In the genomic region with DNA sequence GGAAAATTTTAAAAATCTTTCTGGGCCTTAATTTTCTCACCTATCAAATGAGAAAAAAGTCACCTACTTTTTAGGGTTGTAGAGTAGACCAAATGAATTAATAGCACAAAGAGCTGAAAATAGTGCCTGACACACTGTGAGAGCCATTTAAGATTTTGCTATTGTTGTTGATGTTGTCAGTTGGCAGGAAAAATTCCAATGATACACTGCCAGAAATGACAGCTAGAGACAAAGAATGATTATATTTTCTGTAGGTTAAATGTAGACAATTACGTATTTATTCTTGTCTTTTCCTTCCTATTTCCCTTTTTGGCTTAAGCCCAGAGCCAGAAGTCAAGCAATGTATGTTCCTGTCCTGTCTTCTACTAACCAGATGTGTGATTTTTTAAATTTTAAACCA, we compare ENCODE assay signal across 13 cellular contexts. TPM values are rescaled to one million over a fixed set of nuclear protein-coding genes. Genes with fewer than 3 reads are reported as not detected.
DNase-seq lines count a peak whose midpoint lies in the region; ATAC-seq and TF ChIP-seq lines count a peak whose summit lies in the region.
"Had no signal": no experiment of that assay in that cellular context is flagged by ENCODE, and none has a peak within 500 bp of the region (broad histone marks: within the 10 kb centered on the region; RNA-seq: fewer than 3 reads in every experiment).

No MANE protein-coding gene starts in this region.

- DNase-seq in H9: no peak
- DNase-seq in SKM-1 treated with dmso at 0.1 percent for 144 hours (lab: John Stamatoyannopoulos, UW; ENCODE audit: unreplicated experiment): no peak
- no peak for DNase-seq in NCI-H2107 treated with DMSO at 0.1 percent for 48 hours (lab: John Stamatoyannopoulos, UW; ENCODE audit: unreplicated experiment)
- DNase-seq: Caco-2; CD8-positive, alpha-beta memory T cell; DND-41; GF-D8 had no signal

- H3K4me3 ChIP-seq in neural cell (ENCODE audit: low read length): no peak overlapping the region

- H3K4me1 Mint-ChIP-seq in H9: peaks cover 51 to 52% of the 10 kb centered on the region in 2 experiments
- peaks cover 74% of the 10 kb centered on the region for H3K4me1 Mint-ChIP-seq in brain
- H3K4me1 Mint-ChIP-seq: CD8-positive, alpha-beta memory T cell had no signal

- peaks cover 2% of the 10 kb centered on the region; the same call in 1 of the 2 replicates for H3K4me1 ChIP-seq in H9 (ENCODE audit: insufficient read depth, low read length)
- H3K4me1 ChIP-seq: Caco-2 had no signal

- H3F3A ChIP-seq in neural cell (ENCODE audit: insufficient read depth, low read length, poor library complexity, severe bottlenecking): no peaks in the 10 kb centered on the region

- H3K27me3 ChIP-seq in H9 (ENCODE audit: insufficient read depth, low read length) (no peaks in the 10 kb centered on the region), neural cell (ENCODE audit: insufficient read depth, low read depth, low read length) (no peaks in the 10 kb centered on the region)

- peaks cover 10 to 16% (median 10%) of the 10 kb centered on the region in 3 experiments for H3K36me3 Mint-ChIP-seq in H9 (ENCODE audit: insufficient read depth in 1 of 3, low read depth in 3 of 3)
- peaks cover 24% of the 10 kb centered on the region for H3K36me3 Mint-ChIP-seq in brain
- H3K36me3 Mint-ChIP-seq: CD8-positive, alpha-beta memory T cell had no signal

- no peak overlapping the region for H2BK5ac ChIP-seq in H9 (ENCODE audit: insufficient read length, low read length)

- H2AK5ac ChIP-seq in H9 (ENCODE audit: insufficient read length, low read length): no peak overlapping the region

- H3K23ac ChIP-seq in H9 (ENCODE audit: insufficient read length, low read depth, low read length): no peak overlapping the region

- no peak overlapping the region for H3K14ac ChIP-seq in H9 (ENCODE audit: insufficient read depth, low read length)

- H2AFZ ChIP-seq in H9 (ENCODE audit: low read length) (no peak overlapping the region), neural cell (ENCODE audit: low read depth, low read length) (no peak overlapping the region)

- H3K4me3 Mint-ChIP-seq in H9 (no peak overlapping the region), brain (peak overlapping the region in 2 of 5 experiments; percentile 10 to 38)
- H3K4me3 Mint-ChIP-seq: CD8-positive, alpha-beta memory T cell had no signal

- no peak for ATAC-seq in HG03097 (IDR thresholded peaks at IDR 0.05; ENCODE audit: low FRiP score, unreplicated experiment)

- no peaks in the 10 kb centered on the region for H4K20me1 ChIP-seq in H9 (ENCODE audit: control insufficient read depth, insufficient read depth, insufficient read length)
- H4K20me1 ChIP-seq in neural cell (ENCODE audit: insufficient read depth): no peaks in the 10 kb centered on the region

- H3K23me2 ChIP-seq in H9 (ENCODE audit: insufficient read length, low read depth, low read length, poor library complexity, severe bottlenecking): no peaks in the 10 kb centered on the region

- no peak overlapping the region for H2BK120ac ChIP-seq in H9 (ENCODE audit: low read depth, low read length, poor library complexity, severe bottlenecking)

- H4K8ac ChIP-seq in H9 (replicated peaks; ENCODE audit: insufficient read length, low read depth, low read length): no peak overlapping the region

- peak overlapping the region in 2 of 3 experiments; percentile 24 to 55; a peak in 3 of 7 replicates for H3K27ac Mint-ChIP-seq in H9
- peak overlapping the region in 4 of 5 experiments; percentile 33 to 91 (median 65) for H3K27ac Mint-ChIP-seq in brain
- H3K27ac Mint-ChIP-seq: CD8-positive, alpha-beta memory T cell had no signal

- H3K27ac ChIP-seq in H9 (ENCODE audit: insufficient read length, low read depth, low read length) (no peak overlapping the region), neural cell (ENCODE audit: low read length) (no peak overlapping the region)

- no peak overlapping the region for H3T11ph ChIP-seq in H9 (ENCODE audit: low read length)

- no peak overlapping the region for H4K5ac ChIP-seq in H9 (ENCODE audit: insufficient read length, low read depth, low read length)

- H3K9me3 Mint-ChIP-seq in H9 (peaks cover 13 to 15% of the 10 kb centered on the region in 2 experiments), brain (peaks cover 2 to 16% (median 9%) of the 10 kb centered on the region in 5 experiments)

- no peak overlapping the region for H3K18ac ChIP-seq in H9 (ENCODE audit: insufficient read length, low read depth, low read length)

- H3K4me2 ChIP-seq in H9 (ENCODE audit: insufficient read depth, insufficient read length, low read length) (no peak overlapping the region), neural cell (ENCODE audit: low read length) (no peak overlapping the region)

- TF ChIP-seq RAD21 in neural cell (conservative IDR thresholded peaks at IDR 0.05): no peak

- TF ChIP-seq EP300 in neural cell (conservative IDR thresholded peaks at IDR 0.05; ENCODE audit: poor library complexity, severe bottlenecking): peak; percentile 88

- H3K4ac ChIP-seq in H9 (ENCODE audit: low read depth, low read length): no peak overlapping the region

- no peak overlapping the region for H2BK12ac ChIP-seq in H9 (ENCODE audit: insufficient read length, low read depth, low read length)

- no peaks in the 10 kb centered on the region for H3K79me1 ChIP-seq in H9 (ENCODE audit: insufficient read depth, low read depth, low read length, poor library complexity, severe bottlenecking)

- H3K9me2 ChIP-seq in neural cell (ENCODE audit: insufficient read depth, low read length): no peaks in the 10 kb centered on the region

- H2BK15ac ChIP-seq in H9 (ENCODE audit: low read depth, low read length): no peak overlapping the region

- no peaks in the 10 kb centered on the region for H3K36me3 ChIP-seq in neural cell (ENCODE audit: insufficient read depth, low read length)

- no peak overlapping the region for H4K91ac ChIP-seq in H9 (ENCODE audit: insufficient read length, low read depth, low read length)

- TF ChIP-seq CTCF in H9 (conservative IDR thresholded peaks at IDR 0.05) (no peak), brain (conservative IDR thresholded peaks at IDR 0.05) (no peak), neural cell (IDR thresholded peaks at IDR 0.05; ENCODE audit: poor library complexity, severe bottlenecking) (no peak)

- no CpG with 5 or more reads among the region's 1 CpG for WGBS in H9 (ENCODE audit: extremely low coverage, insufficient read length, low lambda C conversion rate)

- H3K27me3 Mint-ChIP-seq in H9 (ENCODE audit: low read depth) (no peaks in the 10 kb centered on the region), brain (no peaks in the 10 kb centered on the region)
- H3K27me3 Mint-ChIP-seq: CD8-positive, alpha-beta memory T cell had no signal

- no peak overlapping the region for H3K56ac ChIP-seq in H9 (ENCODE audit: insufficient read length, low read depth, low read length)

- H3K79me2 ChIP-seq in H9 (ENCODE audit: insufficient read depth, low read length): no peaks in the 10 kb centered on the region; the same call in 1 of the 2 replicates
- H3K79me2 ChIP-seq in neural cell (replicated peaks; ENCODE audit: insufficient read depth, low read length): no peaks in the 10 kb centered on the region

- no peaks in the 10 kb centered on the region for H3K9me3 ChIP-seq in H9 (ENCODE audit: control insufficient read depth, low read depth, low read length)
- no peaks in the 10 kb centered on the region for H3K9me3 ChIP-seq in neural cell (ENCODE audit: low read length)

- H3K9ac ChIP-seq in H9 (ENCODE audit: extremely low read depth, insufficient read length, low read length) (no peak overlapping the region), neural cell (ENCODE audit: low read length) (no peak overlapping the region)

- no peak overlapping the region for H2BK20ac ChIP-seq in H9 (ENCODE audit: low read depth, low read length, poor library complexity, severe bottlenecking)

TF ChIP-seq in neural cell, 6 proteins besides CTCF, POLR2A, EP300 and RAD21:
- TF ChIP-seq EZH2 (IDR thresholded peaks at IDR 0.05; ENCODE audit: borderline replicate concordance, insufficient read depth, low read length, poor library complexity, severe bottlenecking) (no peak), POLR2AphosphoS5 (IDR thresholded peaks at IDR 0.05) (peak; percentile 60)
TF ChIP-seq in neural cell: peak in this region for 1.

RNA-seq across cellular contexts. Expression of a gene that starts 17.2 kb away (rescaled TPM):
- total RNA-seq in H9 (2021): 19.2 and 21.9 TPM in 2 replicates
- polyA plus RNA-seq in brain (ENCODE audit: insufficient read depth, low read depth, low replicate concordance) (19.4 TPM), neural cell (245 and 253 TPM in 2 replicates)
- 959 and 1,080 TPM in 2 replicates for polyA minus RNA-seq in neural cell
- total RNA-seq: A673; Caco-2; CD8-positive, alpha-beta memory T cell; HT-29 had no signal
- polyA plus RNA-seq: BJ; CD8-positive, alpha-beta memory T cell had no signal

Comparison
In these comparisons a context has a peak if more than half of its experiments do, and no peak if none do; other contexts are left out.
1. RNA of a gene that starts 17.2 kb away (polyA plus RNA-seq): 245 to 253 TPM in neural cell; 19.4 TPM in brain (single experiment); every median in the first group is over 10 times any median in the second.